Comparison of ENCODE assay signal across 2 cellular contexts in the genomic region with DNA sequence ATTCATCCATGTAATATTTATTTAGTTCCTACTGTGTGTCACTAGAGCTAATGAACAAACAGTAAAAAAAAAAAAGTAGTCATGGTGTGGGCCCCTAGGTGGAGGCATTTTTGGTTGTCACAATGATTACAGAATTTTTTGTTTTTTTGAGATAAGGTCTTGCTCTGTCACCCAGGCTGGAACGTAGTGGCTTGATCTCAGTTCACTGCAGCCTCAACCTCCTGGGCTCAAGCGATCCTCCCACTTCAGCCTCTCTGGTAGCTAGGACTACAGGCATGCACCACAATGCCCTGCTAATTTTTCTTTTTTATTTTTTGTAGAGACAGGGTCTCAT.
TF ChIP-seq lines count a peak whose summit lies in the region.

No MANE protein-coding gene starts in this region.

TF ChIP-seq in A549, 52 proteins besides CTCF, POLR2A, EP300 and RAD21:
- TF ChIP-seq SREBF2 (IDR thresholded peaks at IDR 0.05): no peak

TF ChIP-seq in K562, 482 proteins besides CTCF, POLR2A, EP300 and RAD21 (continues in another document):
- no peak for TF ChIP-seq MCM5 (IDR thresholded peaks at IDR 0.05; ENCODE audit: low read depth)
- peak; percentile 47; the same call in 1 of the 2 replicates for TF ChIP-seq MAFG (tag; conservative IDR thresholded peaks at IDR 0.05)
- TF ChIP-seq, protein P1, sequence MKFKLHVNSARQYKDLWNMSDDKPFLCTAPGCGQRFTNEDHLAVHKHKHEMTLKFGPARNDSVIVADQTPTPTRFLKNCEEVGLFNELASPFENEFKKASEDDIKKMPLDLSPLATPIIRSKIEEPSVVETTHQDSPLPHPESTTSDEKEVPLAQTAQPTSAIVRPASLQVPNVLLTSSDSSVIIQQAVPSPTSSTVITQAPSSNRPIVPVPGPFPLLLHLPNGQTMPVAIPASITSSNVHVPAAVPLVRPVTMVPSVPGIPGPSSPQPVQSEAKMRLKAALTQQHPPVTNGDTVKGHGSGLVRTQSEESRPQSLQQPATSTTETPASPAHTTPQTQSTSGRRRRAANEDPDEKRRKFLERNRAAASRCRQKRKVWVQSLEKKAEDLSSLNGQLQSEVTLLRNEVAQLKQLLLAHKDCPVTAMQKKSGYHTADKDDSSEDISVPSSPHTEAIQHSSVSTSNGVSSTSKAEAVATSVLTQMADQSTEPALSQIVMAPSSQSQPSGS (CRISPR knock-in tag; IDR thresholded peaks at IDR 0.05): no peak
- TF ChIP-seq, protein P2, sequence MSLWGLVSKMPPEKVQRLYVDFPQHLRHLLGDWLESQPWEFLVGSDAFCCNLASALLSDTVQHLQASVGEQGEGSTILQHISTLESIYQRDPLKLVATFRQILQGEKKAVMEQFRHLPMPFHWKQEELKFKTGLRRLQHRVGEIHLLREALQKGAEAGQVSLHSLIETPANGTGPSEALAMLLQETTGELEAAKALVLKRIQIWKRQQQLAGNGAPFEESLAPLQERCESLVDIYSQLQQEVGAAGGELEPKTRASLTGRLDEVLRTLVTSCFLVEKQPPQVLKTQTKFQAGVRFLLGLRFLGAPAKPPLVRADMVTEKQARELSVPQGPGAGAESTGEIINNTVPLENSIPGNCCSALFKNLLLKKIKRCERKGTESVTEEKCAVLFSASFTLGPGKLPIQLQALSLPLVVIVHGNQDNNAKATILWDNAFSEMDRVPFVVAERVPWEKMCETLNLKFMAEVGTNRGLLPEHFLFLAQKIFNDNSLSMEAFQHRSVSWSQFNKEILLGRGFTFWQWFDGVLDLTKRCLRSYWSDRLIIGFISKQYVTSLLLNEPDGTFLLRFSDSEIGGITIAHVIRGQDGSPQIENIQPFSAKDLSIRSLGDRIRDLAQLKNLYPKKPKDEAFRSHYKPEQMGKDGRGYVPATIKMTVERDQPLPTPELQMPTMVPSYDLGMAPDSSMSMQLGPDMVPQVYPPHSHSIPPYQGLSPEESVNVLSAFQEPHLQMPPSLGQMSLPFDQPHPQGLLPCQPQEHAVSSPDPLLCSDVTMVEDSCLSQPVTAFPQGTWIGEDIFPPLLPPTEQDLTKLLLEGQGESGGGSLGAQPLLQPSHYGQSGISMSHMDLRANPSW (CRISPR knock-in tag; IDR thresholded peaks at IDR 0.05): no peak
- no peak for TF ChIP-seq ZNF668 (CRISPR knock-in tag; IDR thresholded peaks at IDR 0.05)
- TF ChIP-seq, protein P3, sequence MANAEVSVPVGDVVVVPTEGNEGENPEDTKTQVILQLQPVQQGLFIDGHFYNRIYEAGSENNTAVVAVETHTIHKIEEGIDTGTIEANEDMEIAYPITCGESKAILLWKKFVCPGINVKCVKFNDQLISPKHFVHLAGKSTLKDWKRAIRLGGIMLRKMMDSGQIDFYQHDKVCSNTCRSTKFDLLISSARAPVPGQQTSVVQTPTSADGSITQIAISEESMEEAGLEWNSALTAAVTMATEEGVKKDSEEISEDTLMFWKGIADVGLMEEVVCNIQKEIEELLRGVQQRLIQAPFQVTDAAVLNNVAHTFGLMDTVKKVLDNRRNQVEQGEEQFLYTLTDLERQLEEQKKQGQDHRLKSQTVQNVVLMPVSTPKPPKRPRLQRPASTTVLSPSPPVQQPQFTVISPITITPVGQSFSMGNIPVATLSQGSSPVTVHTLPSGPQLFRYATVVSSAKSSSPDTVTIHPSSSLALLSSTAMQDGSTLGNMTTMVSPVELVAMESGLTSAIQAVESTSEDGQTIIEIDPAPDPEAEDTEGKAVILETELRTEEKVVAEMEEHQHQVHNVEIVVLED (CRISPR knock-in tag; IDR thresholded peaks at IDR 0.05): no peak
- no peak for TF ChIP-seq ZNF224 (CRISPR knock-in tag; IDR thresholded peaks at IDR 0.05)
- no peak for TF ChIP-seq HNRNPLL (IDR thresholded peaks at IDR 0.05; ENCODE audit: low read depth, low read length, poor library complexity, severe bottlenecking)
- no peak for TF ChIP-seq ZNF143 (CRISPR knock-in tag; IDR thresholded peaks at IDR 0.05)
- TF ChIP-seq, protein P4, sequence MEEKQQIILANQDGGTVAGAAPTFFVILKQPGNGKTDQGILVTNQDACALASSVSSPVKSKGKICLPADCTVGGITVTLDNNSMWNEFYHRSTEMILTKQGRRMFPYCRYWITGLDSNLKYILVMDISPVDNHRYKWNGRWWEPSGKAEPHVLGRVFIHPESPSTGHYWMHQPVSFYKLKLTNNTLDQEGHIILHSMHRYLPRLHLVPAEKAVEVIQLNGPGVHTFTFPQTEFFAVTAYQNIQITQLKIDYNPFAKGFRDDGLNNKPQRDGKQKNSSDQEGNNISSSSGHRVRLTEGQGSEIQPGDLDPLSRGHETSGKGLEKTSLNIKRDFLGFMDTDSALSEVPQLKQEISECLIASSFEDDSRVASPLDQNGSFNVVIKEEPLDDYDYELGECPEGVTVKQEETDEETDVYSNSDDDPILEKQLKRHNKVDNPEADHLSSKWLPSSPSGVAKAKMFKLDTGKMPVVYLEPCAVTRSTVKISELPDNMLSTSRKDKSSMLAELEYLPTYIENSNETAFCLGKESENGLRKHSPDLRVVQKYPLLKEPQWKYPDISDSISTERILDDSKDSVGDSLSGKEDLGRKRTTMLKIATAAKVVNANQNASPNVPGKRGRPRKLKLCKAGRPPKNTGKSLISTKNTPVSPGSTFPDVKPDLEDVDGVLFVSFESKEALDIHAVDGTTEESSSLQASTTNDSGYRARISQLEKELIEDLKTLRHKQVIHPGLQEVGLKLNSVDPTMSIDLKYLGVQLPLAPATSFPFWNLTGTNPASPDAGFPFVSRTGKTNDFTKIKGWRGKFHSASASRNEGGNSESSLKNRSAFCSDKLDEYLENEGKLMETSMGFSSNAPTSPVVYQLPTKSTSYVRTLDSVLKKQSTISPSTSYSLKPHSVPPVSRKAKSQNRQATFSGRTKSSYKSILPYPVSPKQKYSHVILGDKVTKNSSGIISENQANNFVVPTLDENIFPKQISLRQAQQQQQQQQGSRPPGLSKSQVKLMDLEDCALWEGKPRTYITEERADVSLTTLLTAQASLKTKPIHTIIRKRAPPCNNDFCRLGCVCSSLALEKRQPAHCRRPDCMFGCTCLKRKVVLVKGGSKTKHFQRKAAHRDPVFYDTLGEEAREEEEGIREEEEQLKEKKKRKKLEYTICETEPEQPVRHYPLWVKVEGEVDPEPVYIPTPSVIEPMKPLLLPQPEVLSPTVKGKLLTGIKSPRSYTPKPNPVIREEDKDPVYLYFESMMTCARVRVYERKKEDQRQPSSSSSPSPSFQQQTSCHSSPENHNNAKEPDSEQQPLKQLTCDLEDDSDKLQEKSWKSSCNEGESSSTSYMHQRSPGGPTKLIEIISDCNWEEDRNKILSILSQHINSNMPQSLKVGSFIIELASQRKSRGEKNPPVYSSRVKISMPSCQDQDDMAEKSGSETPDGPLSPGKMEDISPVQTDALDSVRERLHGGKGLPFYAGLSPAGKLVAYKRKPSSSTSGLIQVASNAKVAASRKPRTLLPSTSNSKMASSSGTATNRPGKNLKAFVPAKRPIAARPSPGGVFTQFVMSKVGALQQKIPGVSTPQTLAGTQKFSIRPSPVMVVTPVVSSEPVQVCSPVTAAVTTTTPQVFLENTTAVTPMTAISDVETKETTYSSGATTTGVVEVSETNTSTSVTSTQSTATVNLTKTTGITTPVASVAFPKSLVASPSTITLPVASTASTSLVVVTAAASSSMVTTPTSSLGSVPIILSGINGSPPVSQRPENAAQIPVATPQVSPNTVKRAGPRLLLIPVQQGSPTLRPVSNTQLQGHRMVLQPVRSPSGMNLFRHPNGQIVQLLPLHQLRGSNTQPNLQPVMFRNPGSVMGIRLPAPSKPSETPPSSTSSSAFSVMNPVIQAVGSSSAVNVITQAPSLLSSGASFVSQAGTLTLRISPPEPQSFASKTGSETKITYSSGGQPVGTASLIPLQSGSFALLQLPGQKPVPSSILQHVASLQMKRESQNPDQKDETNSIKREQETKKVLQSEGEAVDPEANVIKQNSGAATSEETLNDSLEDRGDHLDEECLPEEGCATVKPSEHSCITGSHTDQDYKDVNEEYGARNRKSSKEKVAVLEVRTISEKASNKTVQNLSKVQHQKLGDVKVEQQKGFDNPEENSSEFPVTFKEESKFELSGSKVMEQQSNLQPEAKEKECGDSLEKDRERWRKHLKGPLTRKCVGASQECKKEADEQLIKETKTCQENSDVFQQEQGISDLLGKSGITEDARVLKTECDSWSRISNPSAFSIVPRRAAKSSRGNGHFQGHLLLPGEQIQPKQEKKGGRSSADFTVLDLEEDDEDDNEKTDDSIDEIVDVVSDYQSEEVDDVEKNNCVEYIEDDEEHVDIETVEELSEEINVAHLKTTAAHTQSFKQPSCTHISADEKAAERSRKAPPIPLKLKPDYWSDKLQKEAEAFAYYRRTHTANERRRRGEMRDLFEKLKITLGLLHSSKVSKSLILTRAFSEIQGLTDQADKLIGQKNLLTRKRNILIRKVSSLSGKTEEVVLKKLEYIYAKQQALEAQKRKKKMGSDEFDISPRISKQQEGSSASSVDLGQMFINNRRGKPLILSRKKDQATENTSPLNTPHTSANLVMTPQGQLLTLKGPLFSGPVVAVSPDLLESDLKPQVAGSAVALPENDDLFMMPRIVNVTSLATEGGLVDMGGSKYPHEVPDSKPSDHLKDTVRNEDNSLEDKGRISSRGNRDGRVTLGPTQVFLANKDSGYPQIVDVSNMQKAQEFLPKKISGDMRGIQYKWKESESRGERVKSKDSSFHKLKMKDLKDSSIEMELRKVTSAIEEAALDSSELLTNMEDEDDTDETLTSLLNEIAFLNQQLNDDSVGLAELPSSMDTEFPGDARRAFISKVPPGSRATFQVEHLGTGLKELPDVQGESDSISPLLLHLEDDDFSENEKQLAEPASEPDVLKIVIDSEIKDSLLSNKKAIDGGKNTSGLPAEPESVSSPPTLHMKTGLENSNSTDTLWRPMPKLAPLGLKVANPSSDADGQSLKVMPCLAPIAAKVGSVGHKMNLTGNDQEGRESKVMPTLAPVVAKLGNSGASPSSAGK (IDR thresholded peaks at IDR 0.05): no peak
- no peak for TF ChIP-seq OTX1 (CRISPR knock-in tag; IDR thresholded peaks at IDR 0.05)
- TF ChIP-seq ZSCAN29 (IDR thresholded peaks at IDR 0.05): no peak
- peak; percentile 34; the same call in 1 of the 2 replicates for TF ChIP-seq NFIC (IDR thresholded peaks at IDR 0.05)
- no peak for TF ChIP-seq RFX5 (IDR thresholded peaks at IDR 0.05; ENCODE audit: low read depth, low read length)
- no peak for TF ChIP-seq ERF (CRISPR knock-in tag; IDR thresholded peaks at IDR 0.05)
- TF ChIP-seq ZNF12 (CRISPR knock-in tag; IDR thresholded peaks at IDR 0.05): no peak
- TF ChIP-seq CXXC5 (CRISPR knock-in tag; IDR thresholded peaks at IDR 0.05): 0 out of 2 replicates have a peak, but pooled peaks have one; percentile 10
- TF ChIP-seq ZNF644 (tag; IDR thresholded peaks at IDR 0.05; ENCODE audit: low read depth): no peak
- TF ChIP-seq SMARCC2 (IDR thresholded peaks at IDR 0.05; ENCODE audit: low read depth): no peak
- TF ChIP-seq MTA1 (IDR thresholded peaks at IDR 0.05; ENCODE audit: borderline replicate concordance): no peak
- TF ChIP-seq, protein P5, sequence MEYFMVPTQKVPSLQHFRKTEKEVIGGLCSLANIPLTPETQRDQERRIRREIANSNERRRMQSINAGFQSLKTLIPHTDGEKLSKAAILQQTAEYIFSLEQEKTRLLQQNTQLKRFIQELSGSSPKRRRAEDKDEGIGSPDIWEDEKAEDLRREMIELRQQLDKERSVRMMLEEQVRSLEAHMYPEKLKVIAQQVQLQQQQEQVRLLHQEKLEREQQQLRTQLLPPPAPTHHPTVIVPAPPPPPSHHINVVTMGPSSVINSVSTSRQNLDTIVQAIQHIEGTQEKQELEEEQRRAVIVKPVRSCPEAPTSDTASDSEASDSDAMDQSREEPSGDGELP (CRISPR knock-in tag; IDR thresholded peaks at IDR 0.05; ENCODE audit: borderline replicate concordance): no peak
- TF ChIP-seq, protein P6, sequence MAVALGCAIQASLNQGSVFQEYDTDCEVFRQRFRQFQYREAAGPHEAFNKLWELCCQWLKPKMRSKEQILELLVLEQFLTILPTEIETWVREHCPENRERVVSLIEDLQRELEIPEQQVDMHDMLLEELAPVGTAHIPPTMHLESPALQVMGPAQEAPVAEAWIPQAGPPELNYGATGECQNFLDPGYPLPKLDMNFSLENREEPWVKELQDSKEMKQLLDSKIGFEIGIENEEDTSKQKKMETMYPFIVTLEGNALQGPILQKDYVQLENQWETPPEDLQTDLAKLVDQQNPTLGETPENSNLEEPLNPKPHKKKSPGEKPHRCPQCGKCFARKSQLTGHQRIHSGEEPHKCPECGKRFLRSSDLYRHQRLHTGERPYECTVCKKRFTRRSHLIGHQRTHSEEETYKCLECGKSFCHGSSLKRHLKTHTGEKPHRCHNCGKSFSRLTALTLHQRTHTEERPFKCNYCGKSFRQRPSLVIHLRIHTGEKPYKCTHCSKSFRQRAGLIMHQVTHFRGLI (CRISPR knock-in tag; IDR thresholded peaks at IDR 0.05): no peak
- TF ChIP-seq LCOR (CRISPR knock-in tag; IDR thresholded peaks at IDR 0.05): no peak
- 0 out of 2 replicates have a peak, but pooled peaks have one; percentile 14 for TF ChIP-seq SOX6 (IDR thresholded peaks at IDR 0.05)
- no peak for TF ChIP-seq NCOA6 (IDR thresholded peaks at IDR 0.05)
- no peak for TF ChIP-seq ZNF707 (CRISPR knock-in tag; conservative IDR thresholded peaks at IDR 0.05)
- TF ChIP-seq, protein P7, sequence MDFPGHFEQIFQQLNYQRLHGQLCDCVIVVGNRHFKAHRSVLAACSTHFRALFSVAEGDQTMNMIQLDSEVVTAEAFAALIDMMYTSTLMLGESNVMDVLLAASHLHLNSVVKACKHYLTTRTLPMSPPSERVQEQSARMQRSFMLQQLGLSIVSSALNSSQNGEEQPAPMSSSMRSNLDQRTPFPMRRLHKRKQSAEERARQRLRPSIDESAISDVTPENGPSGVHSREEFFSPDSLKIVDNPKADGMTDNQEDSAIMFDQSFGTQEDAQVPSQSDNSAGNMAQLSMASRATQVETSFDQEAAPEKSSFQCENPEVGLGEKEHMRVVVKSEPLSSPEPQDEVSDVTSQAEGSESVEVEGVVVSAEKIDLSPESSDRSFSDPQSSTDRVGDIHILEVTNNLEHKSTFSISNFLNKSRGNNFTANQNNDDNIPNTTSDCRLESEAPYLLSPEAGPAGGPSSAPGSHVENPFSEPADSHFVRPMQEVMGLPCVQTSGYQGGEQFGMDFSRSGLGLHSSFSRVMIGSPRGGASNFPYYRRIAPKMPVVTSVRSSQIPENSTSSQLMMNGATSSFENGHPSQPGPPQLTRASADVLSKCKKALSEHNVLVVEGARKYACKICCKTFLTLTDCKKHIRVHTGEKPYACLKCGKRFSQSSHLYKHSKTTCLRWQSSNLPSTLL (IDR thresholded peaks at IDR 0.05): no peak
- TF ChIP-seq, protein P8, sequence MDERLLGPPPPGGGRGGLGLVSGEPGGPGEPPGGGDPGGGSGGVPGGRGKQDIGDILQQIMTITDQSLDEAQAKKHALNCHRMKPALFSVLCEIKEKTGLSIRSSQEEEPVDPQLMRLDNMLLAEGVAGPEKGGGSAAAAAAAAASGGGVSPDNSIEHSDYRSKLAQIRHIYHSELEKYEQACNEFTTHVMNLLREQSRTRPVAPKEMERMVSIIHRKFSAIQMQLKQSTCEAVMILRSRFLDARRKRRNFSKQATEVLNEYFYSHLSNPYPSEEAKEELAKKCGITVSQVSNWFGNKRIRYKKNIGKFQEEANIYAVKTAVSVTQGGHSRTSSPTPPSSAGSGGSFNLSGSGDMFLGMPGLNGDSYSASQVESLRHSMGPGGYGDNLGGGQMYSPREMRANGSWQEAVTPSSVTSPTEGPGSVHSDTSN (CRISPR knock-in tag; IDR thresholded peaks at IDR 0.05; ENCODE audit: low read depth): no peak
- TF ChIP-seq, protein P8 (tag; conservative IDR thresholded peaks at IDR 0.05; ENCODE audit: low read depth): 0 out of 2 replicates have a peak, but pooled peaks have one; percentile 39
